ENCODE assay signal across 1 cellular context in the genomic region with DNA sequence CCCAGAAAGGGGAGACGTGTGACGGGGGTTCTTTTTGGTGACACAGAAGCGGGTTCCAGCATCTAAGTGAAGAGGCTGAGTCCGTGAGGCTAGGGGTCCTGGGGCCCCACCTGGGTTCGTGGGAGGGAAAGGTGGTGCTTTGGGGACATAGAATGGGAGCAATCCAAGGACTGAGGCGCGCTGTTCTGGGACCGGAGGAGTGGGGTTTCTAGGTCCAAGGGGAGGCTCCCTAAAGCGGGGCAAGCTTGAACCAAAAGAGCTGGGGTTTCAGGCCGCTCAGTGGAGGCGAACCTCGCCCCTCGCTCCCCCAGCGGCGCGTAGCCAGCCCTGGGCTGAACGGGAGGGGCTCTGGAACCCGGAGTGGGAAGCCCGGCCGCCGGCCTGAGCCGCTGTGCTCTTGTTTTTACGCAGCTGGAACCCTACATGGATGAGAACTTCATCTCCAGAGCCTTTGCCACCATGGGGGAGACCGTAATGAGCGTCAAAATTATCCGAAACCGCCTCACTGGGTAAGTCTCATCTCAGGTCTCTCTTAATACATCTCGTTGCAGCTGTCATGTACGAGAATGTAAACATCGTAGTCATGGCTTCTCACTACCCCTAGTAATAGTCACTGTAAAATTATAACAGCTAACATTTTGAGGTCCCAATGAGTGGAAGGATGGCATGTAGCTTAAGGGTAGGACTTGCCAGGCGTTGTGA.
TF ChIP-seq lines count a peak whose summit lies in the region.

No MANE protein-coding gene starts in this region.

TF ChIP-seq in H1, 55 proteins besides CTCF, POLR2A, EP300 and RAD21:
- TF ChIP-seq GABPA (IDR thresholded peaks at IDR 0.05; ENCODE audit: borderline replicate concordance, insufficient read depth, low read length): no peak
- TF ChIP-seq KDM1A (IDR thresholded peaks at IDR 0.05; ENCODE audit: borderline replicate concordance, low read length): peak; percentile 16; the same call in 1 of the 2 replicates
- peak; percentile 43 for TF ChIP-seq KDM4A (IDR thresholded peaks at IDR 0.05; ENCODE audit: low read depth, low read length, severe bottlenecking)
- no peak for TF ChIP-seq YY1 (IDR thresholded peaks at IDR 0.05; ENCODE audit: low read depth, low read length)
- TF ChIP-seq CBX8 (IDR thresholded peaks at IDR 0.05; ENCODE audit: borderline replicate concordance, low read depth, low read length): no peak
- TF ChIP-seq TEAD4 (IDR thresholded peaks at IDR 0.05; ENCODE audit: low read depth, low read length): no peak
- TF ChIP-seq RXRA (IDR thresholded peaks at IDR 0.05; ENCODE audit: insufficient read depth, low read depth, low read length): no peak
- TF ChIP-seq EGR1 (IDR thresholded peaks at IDR 0.05; ENCODE audit: borderline replicate concordance, low read depth, low read length): no peak
- 0 out of 4 replicates have a peak, but pooled peaks of 1 of the 2 experiments have one; percentile 65 for TF ChIP-seq HDAC2 (IDR thresholded peaks at IDR 0.05; ENCODE audit: borderline replicate concordance in 1 of 2, low read depth in 2 of 2, low read length in 2 of 2)
- no peak for TF ChIP-seq ZNF274 (IDR thresholded peaks at IDR 0.05; ENCODE audit: borderline replicate concordance, extremely low read depth, low read length)
- no peak for TF ChIP-seq TAF7 (optimal IDR thresholded peaks at IDR 0.05; ENCODE audit: borderline replicate concordance, low read depth, low read length)
- TF ChIP-seq ASH2L (IDR thresholded peaks at IDR 0.05; ENCODE audit: low read length): peak; percentile 52
- TF ChIP-seq PHF8 (conservative IDR thresholded peaks at IDR 0.05; ENCODE audit: low read depth, low read length): no peak; the same call in none of the 2 replicates
